13 cellular contexts compared by ENCODE assay signal in genomic region chr4:163748474-163748873, GRCh38.
DNase-seq lines count a peak whose midpoint lies in the region; ATAC-seq, FAIRE-seq and TF ChIP-seq lines count a peak whose summit lies in the region.
"Had no signal": no experiment of that assay in that cellular context is flagged by ENCODE, and none has a peak within 500 bp of the region (broad histone marks: within the 10 kb centered on the region; RNA-seq: fewer than 3 reads in every experiment).

No MANE protein-coding gene starts in this region.

- RAD21 ChIA-PET in GM12878 (lab: Charles Lee; ENCODE audit: unreplicated experiment), result interaction anchor here (0.6 to 4.9 kb wide), 4 partner anchors 84 to 856 kb away, joined by 4 to 29 read pairs (median 7); no protein-coding TSS in a partner anchor

- ATAC-seq in GM12878 (peak; percentile 26; the same call in 2 of the 3 replicates), HG02610 (IDR thresholded peaks at IDR 0.05; ENCODE audit: unreplicated experiment) (no peak)
- ATAC-seq: stimulated activated naive CD8-positive, alpha-beta T cell treated with anti-CD3 and anti-CD28 coated beads, Interleukin-15, amount 100 ng/mL, for 72 hours had no signal

- no peak for TF ChIP-seq EP300 in GM12878 (IDR thresholded peaks at IDR 0.05; ENCODE audit: borderline replicate concordance in 1 of 2, control insufficient read depth in 1 of 2, low read depth in 2 of 2, low read length in 2 of 2)

- H4K20me1 ChIP-seq in BLaER1 treated with 17β-estradiol and CSF1 and Interleukin-3, amounts not matched to agents 10 nM and 100 nM, result no peaks in the 10 kb centered on the region
- H4K20me1 ChIP-seq in GM12878 (ENCODE audit: control insufficient read depth, insufficient read depth), result no peaks in the 10 kb centered on the region

- no peak overlapping the region for H3K4me3 ChIP-seq in BLaER1 treated with 17β-estradiol and CSF1 and Interleukin-3, amounts not matched to agents 10 nM and 100 nM
- H3K4me3 ChIP-seq in GM12878 (no peak overlapping the region), right atrium auricular region (no peak overlapping the region)

- H3K4me2 ChIP-seq in BLaER1 treated with 17β-estradiol and CSF1 and Interleukin-3, amounts not matched to agents 10 nM and 100 nM, result peak overlapping the region in 8 of 11 experiments; percentile 11 to 30 (median 18); a peak in 8 of 22 replicates
- no peak overlapping the region for H3K4me2 ChIP-seq in GM12878 (ENCODE audit: control insufficient read depth, insufficient read depth)
- H3K4me2 ChIP-seq: KMS-11 had no signal

- no peak for FAIRE-seq in GM12878 (lab: Jason Lieb, UNC)
- FAIRE-seq: colon had no signal

- peaks cover 0 to 6% (median 0%) of the 10 kb centered on the region in 11 experiments; a peak in 1 of 22 replicates for H3K9me3 ChIP-seq in BLaER1 treated with 17β-estradiol and CSF1 and Interleukin-3, amounts not matched to agents 10 nM and 100 nM (replicated peaks in 1 of 11)
- H3K9me3 ChIP-seq in GM12878 (replicated peaks; ENCODE audit: control insufficient read depth, insufficient read depth, low read length) (peaks cover 2% of the 10 kb centered on the region; the same call in 2 of the 3 replicates), right atrium auricular region (no peaks in the 10 kb centered on the region)

- H3K27me3 ChIP-seq in BLaER1 treated with 17β-estradiol and CSF1 and Interleukin-3, amounts not matched to agents 10 nM and 100 nM, result no peaks in the 10 kb centered on the region
- no peaks in the 10 kb centered on the region for H3K27me3 ChIP-seq in GM12878 (replicated peaks in 1 of 2; ENCODE audit: control insufficient read depth in 2 of 2, insufficient read depth in 2 of 2, low read length in 1 of 2)
- no peaks in the 10 kb centered on the region for H3K27me3 ChIP-seq in right atrium auricular region

- DNase-seq in HPDE6-E6E7 (ENCODE audit: extremely low spot score) (peak; percentile 16), NCI-H2227 (lab: John Stamatoyannopoulos, UW; ENCODE audit: unreplicated experiment) (peak; percentile 28), GM12878 (ENCODE audit: low read depth, low spot score) (no peak), dermis blood vessel endothelial cell (no peak), cardiac septum (ENCODE audit: low spot score) (no peak), right atrium auricular region (ENCODE audit: low spot score) (no peak)
- DNase-seq: activated naive CD4-positive, alpha-beta T cell treated with anti-CD3 and anti-CD28 coated beads for 36 hours; stimulated activated CD4-positive, alpha-beta T cell treated with anti-CD3 and anti-CD28 coated beads, Interleukin-4, amount 100 ng/mL, for 24 hours; stimulated activated naive CD8-positive, alpha-beta T cell treated with anti-CD3 and anti-CD28 coated beads, Interleukin-15, amount 100 ng/mL, for 72 hours had no signal

- intact Hi-C loops in GM12878 (cut with micrococcal nuclease; ENCODE audit: unreplicated experiment), result no loop called here
- intact Hi-C loops in cardiac septum (cut with DNase I), result no loop called here

- H3K36me3 ChIP-seq in BLaER1 treated with 17β-estradiol and CSF1 and Interleukin-3, amounts not matched to agents 10 nM and 100 nM, result no peaks in the 10 kb centered on the region
- H3K36me3 ChIP-seq in GM12878 (ENCODE audit: control insufficient read depth in 2 of 2, insufficient read depth in 2 of 2, low read length in 1 of 2), result no peaks in the 10 kb centered on the region
- H3K36me3 ChIP-seq in right atrium auricular region, result no peaks in the 10 kb centered on the region

- peaks cover 7 to 32% (median 22%) of the 10 kb centered on the region in 10 experiments; a peak in 19 of 20 replicates for H3K4me1 ChIP-seq in BLaER1 treated with 17β-estradiol and CSF1 and Interleukin-3, amounts not matched to agents 10 nM and 100 nM
- H3K4me1 ChIP-seq in GM12878 (ENCODE audit: control insufficient read depth, insufficient read depth, low read length) (peaks cover 10% of the 10 kb centered on the region), right atrium auricular region (no peaks in the 10 kb centered on the region)

- no TSS peak for BruUV-seq in GM12878 (replicated peaks; lab: Mats Ljungman, UMichigan)

- TF ChIP-seq RAD21 in GM12878 (IDR thresholded peaks at IDR 0.05; ENCODE audit: insufficient read depth, low read depth, low read length), result no peak

- SMC1A ChIA-PET in GM12878 (lab: Charles Lee; ENCODE audit: uncharacterized antibody, unreplicated experiment), result interaction anchor here (0.7 to 6.1 kb wide), 8 partner anchors 10 to 198 kb away, joined by 3 to 54 read pairs (median 6); no protein-coding TSS in a partner anchor

- no peak overlapping the region for H2AFZ ChIP-seq in GM12878 (ENCODE audit: control insufficient read depth, low read depth, low read length)

- WGBS in GM12878 (ENCODE audit: insufficient coverage, insufficient replicate concordance, low lambda C conversion rate, missing lambda C conversion rate), result 100% methylated on average over 2 of the region's 2 CpGs

- no peak overlapping the region for H3K27ac ChIP-seq in BLaER1 treated with 17β-estradiol and CSF1 and Interleukin-3, amounts not matched to agents 10 nM and 100 nM
- H3K27ac ChIP-seq in GM12878 (ENCODE audit: control insufficient read depth, insufficient read depth) (no peak overlapping the region), right atrium auricular region (no peak overlapping the region)
- H3K27ac ChIP-seq: KMS-11 had no signal

- no peaks in the 10 kb centered on the region for H3K79me2 ChIP-seq in GM12878 (ENCODE audit: control insufficient read depth, insufficient read depth, low read length)

- no peak overlapping the region for H3K9ac ChIP-seq in BLaER1 treated with 17β-estradiol and CSF1 and Interleukin-3, amounts not matched to agents 10 nM and 100 nM
- no peak overlapping the region for H3K9ac ChIP-seq in GM12878 (ENCODE audit: control insufficient read depth, insufficient read depth, low read length)
- H3K9ac ChIP-seq: KMS-11 had no signal

- no peak for TF ChIP-seq POLR2A in GM12878 (IDR thresholded peaks at IDR 0.05; ENCODE audit: low read depth, low read length)

- POLR2A ChIA-PET in GM12878 (lab: Charles Lee), result interaction anchor here (0.6 kb wide), 1 partner anchor 145 kb away, joined by 5 read pairs; no protein-coding TSS in a partner anchor

- TF ChIP-seq CTCF in GM12878 (IDR thresholded peaks at IDR 0.05 in 2 of 3, conservative IDR thresholded peaks at IDR 0.05 in 1 of 3; ENCODE audit: control insufficient read depth in 2 of 3, extremely low read depth in 1 of 3, insufficient read depth in 1 of 3, low read depth in 3 of 3, low read length in 3 of 3) (no peak), right atrium auricular region (IDR thresholded peaks at IDR 0.05) (no peak)

- CTCF ChIA-PET in GM12878 (lab: Yijun Ruan, JAX), result interaction anchor here (0.8 to 7.7 kb wide), 8 partner anchors 10 to 196 kb away, joined by 3 to 134 read pairs (median 6); no protein-coding TSS in a partner anchor

- in situ Hi-C loops in GM12878 (cut with MboI), result no loop called here

TF ChIP-seq in GM12878, 131 proteins besides CTCF, POLR2A, EP300 and RAD21 (continues in another document):
- no peak for TF ChIP-seq NR2C1 (IDR thresholded peaks at IDR 0.05)
- TF ChIP-seq HSF1 (IDR thresholded peaks at IDR 0.05; ENCODE audit: low read depth, low read length), result no peak
- no peak for TF ChIP-seq BMI1 (IDR thresholded peaks at IDR 0.05; ENCODE audit: borderline replicate concordance)
- no peak for TF ChIP-seq ESRRA (IDR thresholded peaks at IDR 0.05; ENCODE audit: low read length)
- TF ChIP-seq CEBPZ (IDR thresholded peaks at IDR 0.05; ENCODE audit: low read depth, low read length), result no peak
- no peak for TF ChIP-seq ZNF274 (IDR thresholded peaks at IDR 0.05; ENCODE audit: insufficient read depth, insufficient read length)
- TF ChIP-seq LARP7 (IDR thresholded peaks at IDR 0.05), result no peak
- TF ChIP-seq BHLHE40 (IDR thresholded peaks at IDR 0.05; ENCODE audit: borderline replicate concordance in 1 of 2, low read depth in 2 of 2, low read length in 1 of 2), result no peak
- no peak for TF ChIP-seq NBN (IDR thresholded peaks at IDR 0.05)

Comparison
In these comparisons a context has a peak if more than half of its experiments do, and no peak if none do; other contexts are left out.
1. DNase-seq: peak in HPDE6-E6E7 (single experiment) and NCI-H2227 (single experiment); none in GM12878 (single experiment), dermis blood vessel endothelial cell (single experiment), cardiac septum (single experiment) and right atrium auricular region (single experiment).